In the genomic region with DNA sequence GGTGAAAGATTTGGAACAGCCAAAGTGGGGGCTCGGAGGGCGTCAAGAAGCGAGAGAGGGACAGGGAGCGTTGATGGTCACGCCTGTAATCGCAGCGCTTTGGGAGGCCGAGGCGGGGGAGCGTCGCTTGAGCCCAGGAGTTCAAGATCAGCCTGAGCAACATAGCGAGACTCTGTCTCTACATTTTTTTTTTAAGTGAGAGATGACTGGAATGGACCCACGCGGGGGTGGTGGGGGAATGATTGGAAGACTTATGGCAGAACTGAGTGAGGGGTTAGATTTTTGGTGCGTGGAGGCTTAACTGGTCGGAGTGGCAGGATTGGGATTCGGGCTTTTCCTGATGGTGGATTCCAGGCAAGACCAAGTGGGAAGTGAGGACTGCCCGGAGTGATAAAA, we compare ENCODE assay signal across 8 cellular contexts. TPM values are rescaled to one million over a fixed set of nuclear protein-coding genes. Genes with fewer than 3 reads are reported as not detected.
DNase-seq lines count a peak whose midpoint lies in the region; ATAC-seq and TF ChIP-seq lines count a peak whose summit lies in the region.

No MANE protein-coding gene starts in this region.

- peaks cover 26% of the 10 kb centered on the region for H3K36me3 Mint-ChIP-seq in T-helper 1 cell treated with Interleukin-12 subunit alpha and Interleukin-12 subunit beta and Interleukin-4 antibody, amounts not matched to agents 30 μg/mL and 1 μg/mL, for 36 hours (ENCODE audit: low read depth)
- H3K36me3 Mint-ChIP-seq in activated T-helper 17 cell treated with anti-CD3 and anti-CD28 coated beads, Interleukin-2, amount 50 U/mL, for 72 hours (ENCODE audit: low read depth): peaks cover 57% of the 10 kb centered on the region

- H3K9me3 ChIP-seq in hepatocyte (ENCODE audit: low read depth) (no peaks in the 10 kb centered on the region), spleen (no peaks in the 10 kb centered on the region)

- H3K9me3 Mint-ChIP-seq in T-helper 1 cell treated with Interleukin-12 subunit alpha and Interleukin-12 subunit beta and Interleukin-4 antibody, amounts not matched to agents 30 μg/mL and 1 μg/mL, for 36 hours: no peaks in the 10 kb centered on the region
- no peaks in the 10 kb centered on the region for H3K9me3 Mint-ChIP-seq in activated T-helper 17 cell treated with anti-CD3 and anti-CD28 coated beads, Interleukin-2, amount 50 U/mL, for 72 hours

- peaks cover 28% of the 10 kb centered on the region for H4K20me1 ChIP-seq in hepatocyte (ENCODE audit: insufficient read depth, poor library complexity, severe bottlenecking)

- H3K4me1 ChIP-seq in hepatocyte (ENCODE audit: insufficient read depth) (peaks cover 10% of the 10 kb centered on the region), spleen (peaks cover 12 to 40% (median 26%) of the 10 kb centered on the region in 6 donors)

- peak; percentile 5 for ATAC-seq in activated T-helper 17 cell treated with anti-CD3 and anti-CD28 coated beads, Interleukin-2, amount 50 U/mL, for 72 hours (replicated peaks)
- ATAC-seq in HG03025 (IDR thresholded peaks at IDR 0.05; ENCODE audit: low FRiP score, unreplicated experiment): no peak

- peak overlapping the region; percentile 94 for H3K4me2 ChIP-seq in hepatocyte

- H2AFZ ChIP-seq in hepatocyte: peak overlapping the region; percentile 39

- H3K27ac Mint-ChIP-seq in T-helper 1 cell treated with Interleukin-12 subunit alpha and Interleukin-12 subunit beta and Interleukin-4 antibody, amounts not matched to agents 30 μg/mL and 1 μg/mL, for 36 hours: peak overlapping the region; percentile 96
- H3K27ac Mint-ChIP-seq in activated T-helper 17 cell treated with anti-CD3 and anti-CD28 coated beads, Interleukin-2, amount 50 U/mL, for 72 hours: peak overlapping the region; percentile 100

- peak overlapping the region; percentile 94 for H3K27ac ChIP-seq in hepatocyte
- peak overlapping the region; percentile 88 to 97 (median 92) for H3K27ac ChIP-seq in spleen

- H3K9me2 ChIP-seq in hepatocyte (replicated peaks; ENCODE audit: insufficient read depth): no peaks in the 10 kb centered on the region

- DNase-seq in T-helper 1 cell (no peak), hepatocyte (ENCODE audit: low spot score) (no peak), spleen (no peak), UCSD-AML1 (lab: John Stamatoyannopoulos, UW; ENCODE audit: unreplicated experiment) (no peak)
- no peak for DNase-seq in stimulated activated CD8-positive, alpha-beta memory T cell treated with anti-CD3 and anti-CD28 coated beads, Interleukin-4, amount 100 ng/mL, for 48 hours

- H3K36me3 ChIP-seq in hepatocyte (replicated peaks; ENCODE audit: insufficient read depth, low read depth) (no peaks in the 10 kb centered on the region), spleen (peaks cover 3 to 42% (median 28%) of the 10 kb centered on the region in 6 donors)

- 2% methylated on average over 18 of the region's 18 CpGs for WGBS in hepatocyte (ENCODE audit: low lambda C conversion rate, missing lambda C conversion rate)
- WGBS in spleen, 5 donors: 1 to 3% (median 2%) methylated on average over 18 of the region's 18 CpGs

- peak overlapping the region; percentile 100 for H3K4me3 Mint-ChIP-seq in T-helper 1 cell treated with Interleukin-12 subunit alpha and Interleukin-12 subunit beta and Interleukin-4 antibody, amounts not matched to agents 30 μg/mL and 1 μg/mL, for 36 hours
- peak overlapping the region; percentile 100 for H3K4me3 Mint-ChIP-seq in activated T-helper 17 cell treated with anti-CD3 and anti-CD28 coated beads, Interleukin-2, amount 50 U/mL, for 72 hours

- H3K79me2 ChIP-seq in hepatocyte: peaks cover 44% of the 10 kb centered on the region

- H3K4me1 Mint-ChIP-seq in T-helper 1 cell treated with Interleukin-12 subunit alpha and Interleukin-12 subunit beta and Interleukin-4 antibody, amounts not matched to agents 30 μg/mL and 1 μg/mL, for 36 hours (ENCODE audit: low read depth): peaks cover 23% of the 10 kb centered on the region
- peaks cover 17% of the 10 kb centered on the region for H3K4me1 Mint-ChIP-seq in activated T-helper 17 cell treated with anti-CD3 and anti-CD28 coated beads, Interleukin-2, amount 50 U/mL, for 72 hours

- peaks cover 5% of the 10 kb centered on the region for H3K27me3 Mint-ChIP-seq in T-helper 1 cell treated with Interleukin-12 subunit alpha and Interleukin-12 subunit beta and Interleukin-4 antibody, amounts not matched to agents 30 μg/mL and 1 μg/mL, for 36 hours (ENCODE audit: low read depth)
- no peaks in the 10 kb centered on the region for H3K27me3 Mint-ChIP-seq in activated T-helper 17 cell treated with anti-CD3 and anti-CD28 coated beads, Interleukin-2, amount 50 U/mL, for 72 hours

- H3K27me3 ChIP-seq in hepatocyte: no peaks in the 10 kb centered on the region
- no peaks in the 10 kb centered on the region for H3K27me3 ChIP-seq in spleen (replicated peaks in 1 of 7)

- H3K4me3 ChIP-seq in hepatocyte: peak overlapping the region; percentile 65
- peak overlapping the region; percentile 72 to 92 (median 87) for H3K4me3 ChIP-seq in spleen

- no peak for TF ChIP-seq POLR2A in spleen (IDR thresholded peaks at IDR 0.05)

- intact Hi-C loops in spleen (cut with DNase I; ENCODE audit: low total_unique reads): no loop called here

- TF ChIP-seq CTCF in hepatocyte (IDR thresholded peaks at IDR 0.05; ENCODE audit: poor library complexity) (no peak), spleen (IDR thresholded peaks at IDR 0.05 in 8 of 11, conservative IDR thresholded peaks at IDR 0.05 in 3 of 11) (no peak)

RNA-seq across cellular contexts. Expression of a gene that starts 0.7 kb away (rescaled TPM):
- 100 to 1,000 TPM; 166 to 242 TPM for total RNA-seq in activated T-helper 17 cell treated with anti-CD3 and anti-CD28 coated beads, Interleukin-2, amount 50 U/mL, for 72 hours
- total RNA-seq in hepatocyte (250 and 263 TPM in 2 replicates), spleen (100 to 1,000 TPM in 3 of 7 donors, 10 to 100 TPM in 4; 80.1 to 144 (median 85.1) TPM)
- polyA plus RNA-seq in hepatocyte (278 and 312 TPM in 2 replicates), spleen (10 to 100 TPM; 39.0 to 68.1 (median 64.2) TPM)

RNA-seq across cellular contexts. Expression of a gene that starts 12.7 kb away (rescaled TPM):
- under 1 TPM in 1 of 2 donors, not detected in 1; 0.95 TPM for total RNA-seq in activated T-helper 17 cell treated with anti-CD3 and anti-CD28 coated beads, Interleukin-2, amount 50 U/mL, for 72 hours
- total RNA-seq in hepatocyte (0.12 and 0.60 TPM in 2 replicates), spleen (not detected)
- polyA plus RNA-seq in hepatocyte (1.1 and 1.6 TPM in 2 replicates), spleen (under 1 TPM in 2 of 3 donors, not detected in 1; 0.08 to 0.19 TPM)

RNA-seq across cellular contexts. Expression of a gene that starts 13.4 kb away (rescaled TPM):
- total RNA-seq in activated T-helper 17 cell treated with anti-CD3 and anti-CD28 coated beads, Interleukin-2, amount 50 U/mL, for 72 hours: 10 to 100 TPM in 1 of 2 donors, 1 to 10 TPM in 1; 1.8 to 14.4 TPM
- 0.68 and 4.0 TPM in 2 replicates for total RNA-seq in hepatocyte
- 2.3 and 3.9 TPM in 2 replicates for polyA plus RNA-seq in hepatocyte
- total RNA-seq in spleen: 1 to 10 TPM in 1 of 7 donors, under 1 TPM in 5, not detected in 1; 0.14 to 1.2 (median 0.47) TPM
- under 1 TPM; 0.03 to 0.46 (median 0.45) TPM for polyA plus RNA-seq in spleen

RNA-seq across cellular contexts. Expression of a gene that starts 27.8 kb away (rescaled TPM):
- total RNA-seq in activated T-helper 17 cell treated with anti-CD3 and anti-CD28 coated beads, Interleukin-2, amount 50 U/mL, for 72 hours: 10 to 100 TPM; 26.1 to 63.0 TPM
- total RNA-seq in hepatocyte: 9.9 and 17.3 TPM in 2 replicates
- 20.2 and 27.7 TPM in 2 replicates for polyA plus RNA-seq in hepatocyte
- 10 to 100 TPM; 18.0 to 26.1 (median 20.4) TPM for total RNA-seq in spleen
- polyA plus RNA-seq in spleen: 10 to 100 TPM; 25.2 to 27.4 (median 26.1) TPM

RNA-seq across cellular contexts. Expression of a gene that starts 39.5 kb away (rescaled TPM):
- 10 to 100 TPM in 1 of 2 donors, 1 to 10 TPM in 1; 5.0 to 15.2 TPM for total RNA-seq in activated T-helper 17 cell treated with anti-CD3 and anti-CD28 coated beads, Interleukin-2, amount 50 U/mL, for 72 hours
- total RNA-seq in hepatocyte: 14.5 and 19.1 TPM in 2 replicates
- 26.1 and 38.0 TPM in 2 replicates for polyA plus RNA-seq in hepatocyte
- total RNA-seq in spleen: 10 to 100 TPM in 2 of 7 donors, 1 to 10 TPM in 5; 4.0 to 10.7 (median 7.4) TPM
- 1 to 10 TPM; 1.8 to 4.4 (median 1.9) TPM for polyA plus RNA-seq in spleen
